In genomic region chr5:116361979-116362577, GRCh38 we compare ENCODE assay signal across 14 cellular contexts.
DNase-seq lines count a peak whose midpoint lies in the region; ATAC-seq and TF ChIP-seq lines count a peak whose summit lies in the region.
"Had no signal": no experiment of that assay in that cellular context is flagged by ENCODE, and none has a peak within 500 bp of the region (broad histone marks: within the 10 kb centered on the region; RNA-seq: fewer than 3 reads in every experiment).

No MANE protein-coding gene starts in this region.

- TF ChIP-seq CTCF in heart right ventricle (IDR thresholded peaks at IDR 0.05) (peak in 1 of 9 donors; percentile 8), neural crest cell (conservative IDR thresholded peaks at IDR 0.05) (no peak), transverse colon (IDR thresholded peaks at IDR 0.05) (no peak), vagina (IDR thresholded peaks at IDR 0.05) (no peak)

- no peak for TF ChIP-seq EP300 in transverse colon (IDR thresholded peaks at IDR 0.05; ENCODE audit: low read depth)

- H3K4me1 ChIP-seq in heart right ventricle (peaks cover 14 to 44% (median 38%) of the 10 kb centered on the region in 9 donors), right cardiac atrium (ENCODE audit: control insufficient read depth, insufficient read depth, low read length) (peaks cover 16% of the 10 kb centered on the region), esophagus (ENCODE audit: control insufficient read depth in 2 of 2, insufficient read depth in 2 of 2, low read length in 1 of 2) (peaks cover 2 to 6% of the 10 kb centered on the region in 2 donors), transverse colon (peaks cover 13 to 31% (median 23%) of the 10 kb centered on the region in 4 donors), vagina (peaks cover 12% of the 10 kb centered on the region)
- H3K4me1 ChIP-seq: Caco-2 had no signal

- peak overlapping the region; percentile 85 for H3K4me3 Mint-ChIP-seq in neural crest cell
- H3K4me3 Mint-ChIP-seq in activated naive CD8-positive, alpha-beta T cell treated with anti-CD3 and anti-CD28 coated beads for 36 hours = no peak overlapping the region

- in situ Hi-C loops in transverse colon (cut with MboI; ENCODE audit: low pct_ligation_motif_present in 1 of 4, low pct_unique_long_range_greater_than_20kb in 1 of 4, low sequenced_read_pairs in 3 of 4) = loop anchor here in 1 of 4 donors (25.0 kb wide), 1 partner anchor 225 kb away; no protein-coding TSS in a partner anchor

- H3K4me3 ChIP-seq in heart right ventricle (peak overlapping the region in 7 of 10 donors; percentile 33 to 63 (median 56)), right cardiac atrium (ENCODE audit: low read length) (no peak overlapping the region), esophagus (ENCODE audit: low read depth in 1 of 2, low read length in 2 of 2) (peak overlapping the region in 1 of 2 donors; percentile 34), transverse colon (peak overlapping the region in 3 of 4 donors; percentile 22 to 39 (median 24)), vagina (peak overlapping the region in 1 of 2 donors; percentile 37)

- peaks cover 3% of the 10 kb centered on the region for H3K36me3 Mint-ChIP-seq in neural crest cell (ENCODE audit: low read depth)
- H3K36me3 Mint-ChIP-seq in activated naive CD8-positive, alpha-beta T cell treated with anti-CD3 and anti-CD28 coated beads for 36 hours = peaks cover 21% of the 10 kb centered on the region

- no peaks in the 10 kb centered on the region for H3K9me3 Mint-ChIP-seq in neural crest cell
- no peaks in the 10 kb centered on the region for H3K9me3 Mint-ChIP-seq in activated naive CD8-positive, alpha-beta T cell treated with anti-CD3 and anti-CD28 coated beads for 36 hours

- no peak for ATAC-seq in heart right ventricle
- no peak for ATAC-seq in right cardiac atrium
- ATAC-seq: stimulated activated naive B cell treated with anti-CD40 and anti-IgM and Interleukin-4, amounts not matched to agents 10 μg/mL and 1 μg/mL and 100 μg/mL, for 72 hours had no signal

- H3K27ac ChIP-seq in heart right ventricle (peak overlapping the region in 5 of 10 donors; percentile 40 to 80 (median 72)), right cardiac atrium (ENCODE audit: low read length) (no peak overlapping the region), esophagus (ENCODE audit: low read depth in 2 of 2, low read length in 1 of 2) (peak overlapping the region; percentile 56 to 71), transverse colon (no peak overlapping the region), vagina (no peak overlapping the region)
- H3K27ac ChIP-seq: KMS-11 had no signal

- H3K27me3 ChIP-seq in heart right ventricle = no peaks in the 10 kb centered on the region
- no peaks in the 10 kb centered on the region for H3K27me3 ChIP-seq in right cardiac atrium (ENCODE audit: control insufficient read depth, insufficient read depth)
- no peaks in the 10 kb centered on the region for H3K27me3 ChIP-seq in esophagus (ENCODE audit: control insufficient read depth in 1 of 2, insufficient read depth in 2 of 2, low read length in 2 of 2)
- no peaks in the 10 kb centered on the region for H3K27me3 ChIP-seq in transverse colon
- H3K27me3 ChIP-seq in vagina = no peaks in the 10 kb centered on the region

- no peaks in the 10 kb centered on the region for H3K9me3 ChIP-seq in heart right ventricle
- no peaks in the 10 kb centered on the region for H3K9me3 ChIP-seq in right cardiac atrium (ENCODE audit: control insufficient read depth, low read length)
- H3K9me3 ChIP-seq in esophagus (ENCODE audit: control insufficient read depth in 2 of 2, insufficient read depth in 1 of 2, low read depth in 1 of 2, low read length in 1 of 2) = no peaks in the 10 kb centered on the region
- no peaks in the 10 kb centered on the region for H3K9me3 ChIP-seq in transverse colon
- H3K9me3 ChIP-seq in vagina = no peaks in the 10 kb centered on the region
- H3K9me3 ChIP-seq: Caco-2 had no signal

- no peaks in the 10 kb centered on the region for H3K27me3 Mint-ChIP-seq in neural crest cell (ENCODE audit: low read depth)
- no peaks in the 10 kb centered on the region for H3K27me3 Mint-ChIP-seq in activated naive CD8-positive, alpha-beta T cell treated with anti-CD3 and anti-CD28 coated beads for 36 hours
- H3K27me3 Mint-ChIP-seq: stimulated activated naive B cell treated with anti-CD40 and anti-IgM and Interleukin-4, amounts not matched to agents 10 μg/mL and 1 μg/mL and 100 μg/mL, for 72 hours had no signal

- peak overlapping the region; percentile 60 for H3K27ac Mint-ChIP-seq in neural crest cell (ENCODE audit: unreplicated experiment)
- H3K27ac Mint-ChIP-seq in activated naive CD8-positive, alpha-beta T cell treated with anti-CD3 and anti-CD28 coated beads for 36 hours = no peak overlapping the region
- H3K27ac Mint-ChIP-seq: stimulated activated naive B cell treated with anti-CD40 and anti-IgM and Interleukin-4, amounts not matched to agents 10 μg/mL and 1 μg/mL and 100 μg/mL, for 72 hours had no signal

- intact Hi-C loops in heart right ventricle (cut with DNase I) (loop anchor here in 1 of 10 donors (5.0 kb wide), 1 partner anchor 225 kb away; no protein-coding TSS in a partner anchor), right cardiac atrium (cut with DNase I) (no loop called here), transverse colon (cut with DNase I; ENCODE audit: low total_unique reads) (no loop called here), vagina (cut with DNase I) (no loop called here)

- H3K4me1 Mint-ChIP-seq in neural crest cell = peaks cover 4% of the 10 kb centered on the region
- peaks cover 2% of the 10 kb centered on the region for H3K4me1 Mint-ChIP-seq in activated naive CD8-positive, alpha-beta T cell treated with anti-CD3 and anti-CD28 coated beads for 36 hours

- 93 to 94% methylated on average over 6 of the region's 6 CpGs for WGBS in heart right ventricle, 2 donors
- 92% methylated on average over 6 of the region's 6 CpGs for WGBS in right cardiac atrium
- 67 to 72% methylated on average over 6 of the region's 6 CpGs for WGBS in esophagus, 2 donors
- WGBS in transverse colon (ENCODE audit: low coverage in 1 of 2), 2 donors = 79 to 81% methylated on average over 2 to 6 of the region's 6 CpGs

- DNase-seq in heart right ventricle = no peak
- DNase-seq in right cardiac atrium = no peak
- DNase-seq in neural crest cell (ENCODE audit: low read depth, low spot score) = no peak
- no peak for DNase-seq in transverse colon
- no peak for DNase-seq in vagina (ENCODE audit: extremely low spot score in 2 of 2)
- no peak for DNase-seq in NCI-H69 (lab: John Stamatoyannopoulos, UW)
- no peak for DNase-seq in activated naive CD8-positive, alpha-beta T cell treated with anti-CD3 and anti-CD28 coated beads for 36 hours
- DNase-seq: activated naive CD4-positive, alpha-beta T cell; Caco-2; GF-D8; NCI-H1417; stimulated activated naive B cell treated with anti-CD40 and anti-IgM and Interleukin-4, amounts not matched to agents 10 μg/mL and 1 μg/mL and 100 μg/mL, for 72 hours had no signal

- H3K36me3 ChIP-seq in heart right ventricle = no peaks in the 10 kb centered on the region
- no peaks in the 10 kb centered on the region for H3K36me3 ChIP-seq in esophagus (ENCODE audit: control insufficient read depth in 2 of 2, insufficient read depth in 2 of 2, low read length in 1 of 2)
- H3K36me3 ChIP-seq in transverse colon = no peaks in the 10 kb centered on the region
- H3K36me3 ChIP-seq in vagina = no peaks in the 10 kb centered on the region

- TF ChIP-seq POLR2A in transverse colon (IDR thresholded peaks at IDR 0.05) (no peak), vagina (IDR thresholded peaks at IDR 0.05) (no peak)

Comparison
In these comparisons a context has a peak if more than half of its experiments do, and no peak if none do; other contexts are left out.
1. H3K27ac ChIP-seq: peak in esophagus (2 of 2); none in right cardiac atrium (single experiment), transverse colon (0 of 4) and vagina (single experiment).